In genomic region chr12:65649126-65649525, GRCh38 we compare ENCODE assay signal across 10 cellular contexts.
DNase-seq lines count a peak whose midpoint lies in the region; ATAC-seq and TF ChIP-seq lines count a peak whose summit lies in the region.
"Had no signal": no experiment of that assay in that cellular context is flagged by ENCODE, and none has a peak within 500 bp of the region (broad histone marks: within the 10 kb centered on the region; RNA-seq: fewer than 3 reads in every experiment).

No MANE protein-coding gene starts in this region.

- H4K91ac ChIP-seq in IMR-90 (ENCODE audit: insufficient read depth, low read depth, low read length): peak overlapping the region; percentile 49

- no peak for TF ChIP-seq CTCF in AG04449 (IDR thresholded peaks at IDR 0.05; ENCODE audit: insufficient read depth, low read length, missing control alignments)
- no peak for TF ChIP-seq CTCF in IMR-90 (conservative IDR thresholded peaks at IDR 0.05; ENCODE audit: low read depth, low read length)
- TF ChIP-seq CTCF in cardiac fibroblast (IDR thresholded peaks at IDR 0.05; ENCODE audit: low read depth, low read length): no peak

- peak overlapping the region; percentile 99; the same call in 1 of the 2 replicates for H4K5ac ChIP-seq in IMR-90 (ENCODE audit: low read depth, low read length)

- peak overlapping the region; percentile 42 for H3K56ac ChIP-seq in IMR-90 (ENCODE audit: extremely low read depth, insufficient read depth, low read length)

- POLR2A ChIA-PET in AG04449 (lab: Yijun Ruan, JAX): interaction anchor here (0.6 to 1.2 kb wide), 3 partner anchors 8 to 178 kb away, joined by 3 to 5 read pairs (median 3); no protein-coding TSS in a partner anchor
- POLR2A ChIA-PET in IMR-90 (lab: Charles Lee; ENCODE audit: unreplicated experiment): no interaction called here

- no peak overlapping the region; the same call in 1 of the 2 replicates for H2AK5ac ChIP-seq in IMR-90 (ENCODE audit: low read depth, low read length)

- TF ChIP-seq POLR2A in IMR-90 (IDR thresholded peaks at IDR 0.05; ENCODE audit: low read depth, low read length): 0 out of 2 replicates have a peak, but pooled peaks have one; percentile 4

- peak overlapping the region; percentile 96 for H3K14ac ChIP-seq in IMR-90 (replicated peaks; ENCODE audit: low read depth, low read length)

- no peaks in the 10 kb centered on the region for H3K9me3 ChIP-seq in IMR-90 (ENCODE audit: control insufficient read depth, insufficient read depth, low read length)
- H3K9me3 ChIP-seq: esophagus muscularis mucosa had no signal

- ATAC-seq in IMR-90 (ENCODE audit: low read depth) (peak; percentile 89), GM18502 (IDR thresholded peaks at IDR 0.05; ENCODE audit: poor library complexity, unreplicated experiment) (no peak)

- H2BK5ac ChIP-seq in IMR-90 (ENCODE audit: low read depth, low read length, poor library complexity, severe bottlenecking): peak overlapping the region; percentile 96

- no TSS peak for BruUV-seq in IMR-90 (replicated peaks; lab: Mats Ljungman, UMichigan)

- TF ChIP-seq RAD21 in IMR-90 (IDR thresholded peaks at IDR 0.05; ENCODE audit: low read length): no peak

- no CpG with 5 or more reads among the region's 3 CpGs for WGBS in IMR-90 (ENCODE audit: extremely low coverage in 2 of 2, insufficient read length in 1 of 2), 2 experiments

- H3K4me1 ChIP-seq in IMR-90 (ENCODE audit: control insufficient read depth, insufficient read depth, low read length): peaks cover 8% of the 10 kb centered on the region

- H3K36me3 ChIP-seq in IMR-90 (ENCODE audit: control insufficient read depth, insufficient read depth, low read length): no peaks in the 10 kb centered on the region
- H3K36me3 ChIP-seq: esophagus muscularis mucosa had no signal

- H3K4me3 ChIP-seq in AG04449 (ENCODE audit: low read depth, low read length): no peak overlapping the region
- no peak overlapping the region for H3K4me3 ChIP-seq in IMR-90 (ENCODE audit: insufficient read depth, low read depth, low read length)
- H3K4me3 ChIP-seq in cardiac fibroblast (replicated peaks in 1 of 2; ENCODE audit: low read depth in 2 of 2, low read length in 2 of 2): no peak overlapping the region
- H3K4me3 ChIP-seq: esophagus muscularis mucosa had no signal

- H3K9me1 ChIP-seq in IMR-90 (ENCODE audit: insufficient read depth, low read length): peaks cover 4% of the 10 kb centered on the region; the same call in 1 of the 2 replicates

- peak overlapping the region; percentile 18 to 91 for H4K8ac ChIP-seq in IMR-90 (ENCODE audit: low read depth in 2 of 2, low read length in 2 of 2)

- H2BK15ac ChIP-seq in IMR-90 (ENCODE audit: low read depth, low read length): 0 out of 3 replicates have a peak overlapping the region, but pooled peaks have one; percentile 17

- intact Hi-C loops in IMR-90 (cut with micrococcal nuclease): no loop called here

- peak overlapping the region; percentile 99; the same call in 1 of the 2 replicates for H3K18ac ChIP-seq in IMR-90 (ENCODE audit: low read depth, low read length)

- H4K20me1 ChIP-seq in IMR-90 (ENCODE audit: insufficient read depth, low read length): no peaks in the 10 kb centered on the region

- no peaks in the 10 kb centered on the region for H3K27me3 ChIP-seq in IMR-90 (ENCODE audit: control insufficient read depth, insufficient read depth, low read length)
- H3K27me3 ChIP-seq: esophagus muscularis mucosa had no signal

- no peak overlapping the region for H3K9ac ChIP-seq in IMR-90 (ENCODE audit: low read depth, low read length)

- dilution Hi-C loops in IMR-90 (cut with HindIII; ENCODE audit: low sequenced_read_pairs, unreplicated experiment): no loop called here

- peaks cover 3 to 27% of the 10 kb centered on the region in 2 experiments; a peak in 2 of 4 replicates for H3K79me1 ChIP-seq in IMR-90 (ENCODE audit: low read depth in 1 of 2, low read length in 2 of 2)

- H2BK20ac ChIP-seq in IMR-90 (ENCODE audit: low read depth, low read length): peak overlapping the region; percentile 95

- DNase-seq in AG04449 (ENCODE audit: low read depth, low spot score) (peak; percentile 98), IMR-90 (peak; percentile 100), cardiac fibroblast (ENCODE audit: low read depth in 2 of 2) (peak; percentile 98 to 100), lung microvascular endothelial cell (ENCODE audit: low read depth in 2 of 2) (peak; percentile 68 to 100), cerebellum (ENCODE audit: low spot score) (no peak), SKM-1 treated with dmso at 0.1 percent for 144 hours (lab: John Stamatoyannopoulos, UW; ENCODE audit: unreplicated experiment) (no peak), NCI-H526 treated with DMSO at 0.1 percent for 48 hours (lab: John Stamatoyannopoulos, UW) (no peak)
- DNase-seq: NCI-H1436 had no signal

- in situ Hi-C loops in IMR-90 (cut with MboI; ENCODE audit: low sequenced_read_pairs): no loop called here

- CTCF ChIA-PET in AG04449 (lab: Yijun Ruan, JAX): interaction anchor here (1.1 to 1.7 kb wide), 3 partner anchors 9 to 47 kb away, joined by 3 to 4 read pairs (median 4); no protein-coding TSS in a partner anchor
- CTCF ChIA-PET in IMR-90 (lab: Yijun Ruan, JAX): no interaction called here

- H2AFZ ChIP-seq in IMR-90 (replicated peaks; ENCODE audit: low read length, poor library complexity): no peak overlapping the region

- H3K4ac ChIP-seq in IMR-90 (ENCODE audit: low read depth, low read length): peak overlapping the region; percentile 82; the same call in 1 of the 2 replicates

- H2AK9ac ChIP-seq in IMR-90 (replicated peaks; ENCODE audit: low read depth, low read length, poor library complexity): no peak overlapping the region

- H3K4me2 ChIP-seq in IMR-90 (ENCODE audit: low read depth, low read length): peak overlapping the region; percentile 24; the same call in 1 of the 2 replicates

- H2BK120ac ChIP-seq in IMR-90 (ENCODE audit: low read depth, low read length): peak overlapping the region; percentile 90

- peak overlapping the region; percentile 78; the same call in 1 of the 2 replicates for H3K23ac ChIP-seq in IMR-90 (ENCODE audit: low read depth, low read length)

- no peak overlapping the region for H3K27ac ChIP-seq in IMR-90 (ENCODE audit: insufficient read depth, low read length)
- H3K27ac ChIP-seq: esophagus muscularis mucosa had no signal

TF ChIP-seq in IMR-90, 13 proteins besides CTCF, POLR2A, EP300 and RAD21:
- TF ChIP-seq, protein P1, sequence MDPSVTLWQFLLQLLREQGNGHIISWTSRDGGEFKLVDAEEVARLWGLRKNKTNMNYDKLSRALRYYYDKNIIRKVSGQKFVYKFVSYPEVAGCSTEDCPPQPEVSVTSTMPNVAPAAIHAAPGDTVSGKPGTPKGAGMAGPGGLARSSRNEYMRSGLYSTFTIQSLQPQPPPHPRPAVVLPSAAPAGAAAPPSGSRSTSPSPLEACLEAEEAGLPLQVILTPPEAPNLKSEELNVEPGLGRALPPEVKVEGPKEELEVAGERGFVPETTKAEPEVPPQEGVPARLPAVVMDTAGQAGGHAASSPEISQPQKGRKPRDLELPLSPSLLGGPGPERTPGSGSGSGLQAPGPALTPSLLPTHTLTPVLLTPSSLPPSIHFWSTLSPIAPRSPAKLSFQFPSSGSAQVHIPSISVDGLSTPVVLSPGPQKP (IDR thresholded peaks at IDR 0.05; ENCODE audit: borderline replicate concordance, low read depth, low read length): no peak
- peak; percentile 45 for TF ChIP-seq RCOR1 (IDR thresholded peaks at IDR 0.05; ENCODE audit: insufficient replicate concordance, low read length)
- no peak for TF ChIP-seq BHLHE40 (IDR thresholded peaks at IDR 0.05; ENCODE audit: low read depth, low read length)
- no peak; the same call in 1 of the 2 replicates for TF ChIP-seq SMC3 (IDR thresholded peaks at IDR 0.05; ENCODE audit: low read depth, low read length)
- no peak for TF ChIP-seq RFX5 (IDR thresholded peaks at IDR 0.05; ENCODE audit: low read depth, low read length)
- TF ChIP-seq FOS (IDR thresholded peaks at IDR 0.05; ENCODE audit: low read depth, low read length): peak; percentile 96
- TF ChIP-seq MAFK (IDR thresholded peaks at IDR 0.05; ENCODE audit: low read depth, low read length): no peak
- no peak for TF ChIP-seq USF2 (IDR thresholded peaks at IDR 0.05; ENCODE audit: low read depth, low read length)
- TF ChIP-seq NFE2L2 (IDR thresholded peaks at IDR 0.05; ENCODE audit: low read depth, low read length): peak; percentile 35; the same call in 1 of the 2 replicates
- TF ChIP-seq MAZ (IDR thresholded peaks at IDR 0.05; ENCODE audit: borderline replicate concordance, low read depth, low read length): no peak
- peak; percentile 50 for TF ChIP-seq CEBPB (IDR thresholded peaks at IDR 0.05; ENCODE audit: low read depth, low read length)
- no peak for TF ChIP-seq MXI1 (IDR thresholded peaks at IDR 0.05; ENCODE audit: borderline replicate concordance, low read depth, low read length)

Comparison
In these comparisons a context has a peak if more than half of its experiments do, and no peak if none do; other contexts are left out.
1. DNase-seq: peak in AG04449 (single experiment), IMR-90 (single experiment), cardiac fibroblast (2 of 2) and lung microvascular endothelial cell (2 of 2); none in cerebellum (single experiment), SKM-1 treated with dmso at 0.1 percent for 144 hours (single experiment) and NCI-H526 treated with DMSO at 0.1 percent for 48 hours (single experiment).